ENCODE assay signal across 20 cellular contexts in the genomic region with DNA sequence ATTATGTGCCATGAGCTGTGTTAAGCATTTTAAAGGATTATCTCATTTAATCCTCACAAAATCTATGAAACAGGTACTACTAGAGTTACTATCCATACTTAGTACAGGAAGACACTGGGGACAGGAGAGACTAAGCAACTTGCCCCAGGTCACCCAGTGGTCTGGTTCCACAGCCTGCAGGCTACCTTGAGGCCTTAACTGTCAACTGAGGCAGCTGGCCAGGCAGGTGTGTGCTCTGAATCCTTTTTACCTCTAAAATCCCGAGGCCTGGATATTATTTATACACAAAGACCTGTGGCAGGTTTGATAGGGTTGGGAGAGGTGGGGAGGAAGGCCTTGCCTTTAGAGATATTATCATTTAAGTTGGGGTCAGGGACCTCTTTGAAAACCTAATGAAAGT. TPM values are rescaled to one million over a fixed set of nuclear protein-coding genes. Genes with fewer than 3 reads are reported as not detected.
DNase-seq lines count a peak whose midpoint lies in the region; ATAC-seq and TF ChIP-seq lines count a peak whose summit lies in the region.
"Had no signal": no experiment of that assay in that cellular context is flagged by ENCODE, and none has a peak within 500 bp of the region (broad histone marks: within the 10 kb centered on the region; RNA-seq: fewer than 3 reads in every experiment).

No MANE protein-coding gene starts in this region.

- no peak for TF ChIP-seq CTCF in natural killer cell (IDR thresholded peaks at IDR 0.05)
- TF ChIP-seq CTCF in mesothelial cell of epicardium (IDR thresholded peaks at IDR 0.05; ENCODE audit: unreplicated experiment), result no peak

- DNase-seq in natural killer cell (no peak), T-cell (no peak), mesothelial cell of epicardium (ENCODE audit: low spot score in 2 of 2, unreplicated experiment in 2 of 2) (no peak), amniotic stem cell (lab: John Stamatoyannopoulos, UW) (no peak)
- DNase-seq in natural killer cell treated with Interleukin-12 subunit alpha and Interleukin-12 subunit beta and Interleukin-15 and Interleukin-18, amount 100 ng/mL, for 72 hours (ENCODE audit: low spot score), result no peak
- DNase-seq: C1 segment of cervical spinal cord; DMS 273 treated with DMSO at 0.1 percent for 48 hours; HFFc6; kidney; NCI-H1436; NCI-H446; retina; SJCRH30; small intestine; stimulated activated CD4-positive, alpha-beta T cell treated with anti-CD3 and anti-CD28 coated beads, Interleukin-2, amount 100 ng/mL, for 24 hours; T-helper 17 cell had no signal

- POLR2A ChIA-PET in T-cell (lab: Charles Lee), result interaction anchor here in 1 of 2 donors (0.6 kb wide), 1 partner anchor 25 kb away, joined by 3 read pairs; no protein-coding TSS in a partner anchor

- no peak overlapping the region for H3K27ac Mint-ChIP-seq in natural killer cell
- no peak overlapping the region for H3K27ac Mint-ChIP-seq in natural killer cell treated with Interleukin-12 subunit alpha and Interleukin-12 subunit beta and Interleukin-15 and Interleukin-18, amount 100 ng/mL, for 72 hours
- H3K27ac Mint-ChIP-seq in T-cell, result no peak overlapping the region
- H3K27ac Mint-ChIP-seq in mesothelial cell of epicardium, result no peak overlapping the region

- peak overlapping the region; percentile 42 for H3K4me3 Mint-ChIP-seq in natural killer cell
- H3K4me3 Mint-ChIP-seq in natural killer cell treated with Interleukin-12 subunit alpha and Interleukin-12 subunit beta and Interleukin-15 and Interleukin-18, amount 100 ng/mL, for 72 hours, result no peak overlapping the region
- H3K4me3 Mint-ChIP-seq in T-cell, result peak overlapping the region; percentile 74 to 83 (median 75)
- peak overlapping the region; percentile 71 for H3K4me3 Mint-ChIP-seq in mesothelial cell of epicardium

- ATAC-seq in natural killer cell, result no peak
- ATAC-seq in natural killer cell treated with Interleukin-12 subunit alpha and Interleukin-12 subunit beta and Interleukin-15 and Interleukin-18, amount 100 ng/mL, for 72 hours, result no peak
- no peak for ATAC-seq in T-cell (replicated peaks in 1 of 4)
- ATAC-seq in GM19351 (IDR thresholded peaks at IDR 0.05; ENCODE audit: unreplicated experiment), result no peak
- ATAC-seq in GM21717 (IDR thresholded peaks at IDR 0.05; ENCODE audit: unreplicated experiment), result no peak
- ATAC-seq: Panc1, T-helper 17 cell had no signal

- H3K9me3 Mint-ChIP-seq in natural killer cell (no peaks in the 10 kb centered on the region), T-cell (no peaks in the 10 kb centered on the region), mesothelial cell of epicardium (no peaks in the 10 kb centered on the region)
- no peaks in the 10 kb centered on the region for H3K9me3 Mint-ChIP-seq in natural killer cell treated with Interleukin-12 subunit alpha and Interleukin-12 subunit beta and Interleukin-15 and Interleukin-18, amount 100 ng/mL, for 72 hours
- H3K9me3 Mint-ChIP-seq: activated naive CD4-positive, alpha-beta T cell treated with anti-CD3 and anti-CD28 coated beads, Interleukin-2, amount 50 U/mL, for 24 hours; HFFc6 had no signal

- H3K27me3 Mint-ChIP-seq in natural killer cell (ENCODE audit: low read depth in 2 of 2), result peaks cover 7% of the 10 kb centered on the region in 2 donors
- H3K27me3 Mint-ChIP-seq in natural killer cell treated with Interleukin-12 subunit alpha and Interleukin-12 subunit beta and Interleukin-15 and Interleukin-18, amount 100 ng/mL, for 72 hours, result peaks cover 6 to 8% of the 10 kb centered on the region in 2 donors
- H3K27me3 Mint-ChIP-seq in T-cell, result no peaks in the 10 kb centered on the region
- H3K27me3 Mint-ChIP-seq in mesothelial cell of epicardium (ENCODE audit: low read depth), result peaks cover 2% of the 10 kb centered on the region
- H3K27me3 Mint-ChIP-seq: activated naive CD4-positive, alpha-beta T cell treated with anti-CD3 and anti-CD28 coated beads, Interleukin-2, amount 50 U/mL, for 24 hours; T-helper 17 cell had no signal

- CTCF ChIA-PET in T-cell (lab: Charles Lee), result interaction anchor here in 1 of 2 donors (0.6 kb wide), 1 partner anchor 1827 kb away, joined by 10 read pairs; no protein-coding TSS in a partner anchor

- H3K36me3 Mint-ChIP-seq in natural killer cell, result no peaks in the 10 kb centered on the region
- H3K36me3 Mint-ChIP-seq in natural killer cell treated with Interleukin-12 subunit alpha and Interleukin-12 subunit beta and Interleukin-15 and Interleukin-18, amount 100 ng/mL, for 72 hours, result no peaks in the 10 kb centered on the region
- peaks cover 26% of the 10 kb centered on the region for H3K36me3 Mint-ChIP-seq in T-cell
- H3K36me3 Mint-ChIP-seq in mesothelial cell of epicardium, result peaks cover 16% of the 10 kb centered on the region

- intact Hi-C loops in natural killer cell (cut with micrococcal nuclease), result no loop called here

- peaks cover 30 to 38% of the 10 kb centered on the region in 2 donors for H3K4me1 Mint-ChIP-seq in natural killer cell
- peaks cover 12 to 15% of the 10 kb centered on the region in 2 donors for H3K4me1 Mint-ChIP-seq in natural killer cell treated with Interleukin-12 subunit alpha and Interleukin-12 subunit beta and Interleukin-15 and Interleukin-18, amount 100 ng/mL, for 72 hours (ENCODE audit: low read depth in 2 of 2)
- H3K4me1 Mint-ChIP-seq in T-cell, result peaks cover 31 to 38% (median 34%) of the 10 kb centered on the region in 3 donors
- H3K4me1 Mint-ChIP-seq in mesothelial cell of epicardium, result peaks cover 16% of the 10 kb centered on the region

RNA-seq across cellular contexts. Expression of a gene that starts 3.1 kb away (rescaled TPM):
- 10 to 100 TPM; 14.6 to 18.2 (median 17.2) TPM for total RNA-seq in natural killer cell
- total RNA-seq in natural killer cell treated with Interleukin-12 subunit alpha and Interleukin-12 subunit beta and Interleukin-15 and Interleukin-18, amount 100 ng/mL, for 72 hours, result 10 to 100 TPM; 12.8 to 15.6 TPM
- 10 to 100 TPM; 13.2 to 22.5 (median 19.8) TPM for total RNA-seq in T-cell
- 18.5 to 20.0 TPM (median 18.9 TPM) in 3 replicates for total RNA-seq in mesothelial cell of epicardium

RNA-seq across cellular contexts. Expression of a gene that starts 39.8 kb away (rescaled TPM):
- 10 to 100 TPM; 41.4 to 48.6 (median 47.3) TPM for total RNA-seq in natural killer cell
- total RNA-seq in natural killer cell treated with Interleukin-12 subunit alpha and Interleukin-12 subunit beta and Interleukin-15 and Interleukin-18, amount 100 ng/mL, for 72 hours, result 10 to 100 TPM; 27.2 to 39.2 TPM
- total RNA-seq in T-cell, result 10 to 100 TPM; 28.5 to 30.9 (median 30.6) TPM
- 25.4 to 27.9 TPM (median 27.3 TPM) in 3 replicates for total RNA-seq in mesothelial cell of epicardium
